20 cellular contexts compared by ENCODE assay signal in genomic region chr1:5223266-5223665, GRCh38.
DNase-seq lines count a peak whose midpoint lies in the region; ATAC-seq lines count a peak whose summit lies in the region.
"Had no signal": no experiment of that assay in that cellular context is flagged by ENCODE, and none has a peak within 500 bp of the region (broad histone marks: within the 10 kb centered on the region; RNA-seq: fewer than 3 reads in every experiment).

No MANE protein-coding gene starts in this region.

- ATAC-seq in GM18498 (IDR thresholded peaks at IDR 0.05; ENCODE audit: unreplicated experiment): no peak
- ATAC-seq: HepG2 had no signal

- no peak overlapping the region for H3K27ac Mint-ChIP-seq in activated T-helper 2 cell treated with anti-CD3 and anti-CD28 coated beads, Interferon-gamma antibody, Interleukin-2, Interleukin-4, amounts not matched to agents 10 μg/mL and 5 μg/mL and 100 μg/mL, durations not matched to agents 14 hours and 24 hours and 36 hours
- H3K27ac Mint-ChIP-seq: CD4-positive, CD25-positive, alpha-beta regulatory T cell; HFFc6 had no signal

- H3K36me3 Mint-ChIP-seq in activated T-helper 2 cell treated with anti-CD3 and anti-CD28 coated beads, Interferon-gamma antibody, Interleukin-2, Interleukin-4, amounts not matched to agents 10 μg/mL and 5 μg/mL and 100 μg/mL, durations not matched to agents 14 hours and 24 hours and 36 hours (ENCODE audit: low read depth): no peaks in the 10 kb centered on the region
- H3K36me3 Mint-ChIP-seq: CD4-positive, CD25-positive, alpha-beta regulatory T cell had no signal

- peak overlapping the region; percentile 48 for H3K27ac ChIP-seq in caudate nucleus (ENCODE audit: low read depth, low read length)
- H3K27ac ChIP-seq: KMS-11 had no signal

- peak in 9 of 14 donors; percentile 6 to 67 (median 26) for DNase-seq in C1 segment of cervical spinal cord (lab: John Stamatoyannopoulos, UW)
- DNase-seq in caudate nucleus (lab: John Stamatoyannopoulos, UW): peak in 41 of 61 donors; percentile 4 to 69 (median 38)
- peak; percentile 75 for DNase-seq in medulla oblongata (ENCODE audit: extremely low spot score)
- DNase-seq in putamen (ENCODE audit: low spot score): peak; percentile 60
- no peak for DNase-seq in DMS 273 treated with DMSO at 0.1 percent for 48 hours (lab: John Stamatoyannopoulos, UW)
- no peak for DNase-seq in activated T-helper 2 cell treated with anti-CD3 and anti-CD28 coated beads, Interferon-gamma antibody, Interleukin-2, Interleukin-4, amounts not matched to agents 10 μg/mL and 5 μg/mL and 100 μg/mL, durations not matched to agents 14 hours and 24 hours and 36 hours (ENCODE audit: low spot score)
- DNase-seq: Caco-2; CD4-positive, CD25-positive, alpha-beta regulatory T cell; EL; HFFc6; MG63; NCI-H1092; NCI-H146; NCI-H2081; NCI-H2227 treated with DMSO at 0.1 percent for 48 hours; NCI-H524 treated with DMSO at 0.1 percent for 48 hours; SHP77 treated with DMSO at 0.1 percent for 48 hours had no signal

- no peak overlapping the region for H3K4me3 Mint-ChIP-seq in activated T-helper 2 cell treated with anti-CD3 and anti-CD28 coated beads, Interferon-gamma antibody, Interleukin-2, Interleukin-4, amounts not matched to agents 10 μg/mL and 5 μg/mL and 100 μg/mL, durations not matched to agents 14 hours and 24 hours and 36 hours (ENCODE audit: low read depth)
- H3K4me3 Mint-ChIP-seq: CD4-positive, CD25-positive, alpha-beta regulatory T cell; HFFc6 had no signal

- intact Hi-C loops in activated T-helper 2 cell treated with anti-CD3 and anti-CD28 coated beads, Interferon-gamma antibody, Interleukin-2, Interleukin-4, amounts not matched to agents 10 μg/mL and 5 μg/mL and 100 μg/mL, durations not matched to agents 14 hours and 24 hours and 36 hours (cut with micrococcal nuclease): no loop called here

- H3K9me3 Mint-ChIP-seq in activated T-helper 2 cell treated with anti-CD3 and anti-CD28 coated beads, Interferon-gamma antibody, Interleukin-2, Interleukin-4, amounts not matched to agents 10 μg/mL and 5 μg/mL and 100 μg/mL, durations not matched to agents 14 hours and 24 hours and 36 hours: no peaks in the 10 kb centered on the region

- no peaks in the 10 kb centered on the region for H3K27me3 Mint-ChIP-seq in activated T-helper 2 cell treated with anti-CD3 and anti-CD28 coated beads, Interferon-gamma antibody, Interleukin-2, Interleukin-4, amounts not matched to agents 10 μg/mL and 5 μg/mL and 100 μg/mL, durations not matched to agents 14 hours and 24 hours and 36 hours (ENCODE audit: low read depth)

- no peaks in the 10 kb centered on the region for H3K4me1 Mint-ChIP-seq in activated T-helper 2 cell treated with anti-CD3 and anti-CD28 coated beads, Interferon-gamma antibody, Interleukin-2, Interleukin-4, amounts not matched to agents 10 μg/mL and 5 μg/mL and 100 μg/mL, durations not matched to agents 14 hours and 24 hours and 36 hours (ENCODE audit: low read depth)

Comparison
In these comparisons a context has a peak if more than half of its experiments do, and no peak if none do; other contexts are left out.
1. DNase-seq: peak in C1 segment of cervical spinal cord (9 of 14), caudate nucleus (41 of 61), medulla oblongata (single experiment) and putamen (single experiment); none in DMS 273 treated with DMSO at 0.1 percent for 48 hours (single experiment) and activated T-helper 2 cell treated with anti-CD3 and anti-CD28 coated beads, Interferon-gamma antibody, Interleukin-2, Interleukin-4, amounts not matched to agents 10 μg/mL and 5 μg/mL and 100 μg/mL, durations not matched to agents 14 hours and 24 hours and 36 hours (single experiment).